ENCODE assay signal across 6 cellular contexts in genomic region chr16:67430504-67431076, GRCh38. TPM values are rescaled to one million over a fixed set of nuclear protein-coding genes. Genes with fewer than 3 reads are reported as not detected.
A peak's percentile ranks its signal among the peaks of the same experiment; 100 is the strongest.
DNase-seq lines count a peak whose midpoint lies in the region; TF ChIP-seq lines count a peak whose summit lies in the region.

No MANE protein-coding gene starts in this region.

- H2BK15ac ChIP-seq in mesendoderm (replicated peaks; ENCODE audit: low read depth), result no peak overlapping the region

- H3K23ac ChIP-seq in mesendoderm (ENCODE audit: low read length), result peak overlapping the region; percentile 66

- peaks cover 3% of the 10 kb centered on the region for H3K4me1 Mint-ChIP-seq in activated naive CD4-positive, alpha-beta T cell treated with anti-CD3 and anti-CD28 coated beads, Interleukin-2, amount 50 U/mL, for 24 hours

- H3K9me3 Mint-ChIP-seq in activated naive CD4-positive, alpha-beta T cell treated with anti-CD3 and anti-CD28 coated beads, Interleukin-2, amount 50 U/mL, for 24 hours, result no peaks in the 10 kb centered on the region

- no peak for DNase-seq in LNCaP clone FGC (ENCODE audit: low read depth)
- no peak for DNase-seq in mesendoderm
- no peak for DNase-seq in AML-193 (lab: John Stamatoyannopoulos, UW)
- no peak for DNase-seq in activated gamma-delta T cell (lab: John Stamatoyannopoulos, UW)
- DNase-seq in UCSD-AML1 (lab: John Stamatoyannopoulos, UW; ENCODE audit: unreplicated experiment), result no peak

- peak overlapping the region; percentile 84 for H3K4me2 ChIP-seq in mesendoderm (ENCODE audit: low read length)

- H3K4me1 ChIP-seq in mesendoderm (ENCODE audit: control insufficient read depth, low read depth, low read length), result peaks cover 9% of the 10 kb centered on the region

- no peaks in the 10 kb centered on the region for H3K36me3 ChIP-seq in mesendoderm (ENCODE audit: control insufficient read depth, insufficient read depth, low read length)

- H3K27ac ChIP-seq in mesendoderm (ENCODE audit: low read depth, low read length), result no peak overlapping the region

- TF ChIP-seq CTCF in LNCaP clone FGC (IDR thresholded peaks at IDR 0.05; ENCODE audit: control insufficient read depth, extremely low read depth, insufficient read depth), result no peak

- H4K8ac ChIP-seq in mesendoderm (ENCODE audit: low read depth, low read length), result no peak overlapping the region

- no peak overlapping the region for H3K27ac Mint-ChIP-seq in activated naive CD4-positive, alpha-beta T cell treated with anti-CD3 and anti-CD28 coated beads, Interleukin-2, amount 50 U/mL, for 24 hours

- WGBS in mesendoderm (ENCODE audit: extremely low coverage, insufficient coverage, low lambda C conversion rate), result no CpG with 5 or more reads among the region's 61 CpGs

- H3K4me3 ChIP-seq in LNCaP clone FGC (ENCODE audit: low read depth, low read length) (peak overlapping the region; percentile 70), mesendoderm (ENCODE audit: low read length) (peak overlapping the region; percentile 35)

- no peaks in the 10 kb centered on the region for H3K79me2 ChIP-seq in mesendoderm (ENCODE audit: control insufficient read depth, insufficient read depth, low read length)

- H4K5ac ChIP-seq in mesendoderm (ENCODE audit: low read length), result no peak overlapping the region

- peaks cover 23% of the 10 kb centered on the region for H3K27me3 Mint-ChIP-seq in activated naive CD4-positive, alpha-beta T cell treated with anti-CD3 and anti-CD28 coated beads, Interleukin-2, amount 50 U/mL, for 24 hours

- H3K4me3 Mint-ChIP-seq in activated naive CD4-positive, alpha-beta T cell treated with anti-CD3 and anti-CD28 coated beads, Interleukin-2, amount 50 U/mL, for 24 hours, result peak overlapping the region; percentile 81

- peak overlapping the region; percentile 18 for H3K18ac ChIP-seq in mesendoderm (ENCODE audit: low read length)

- H3K9ac ChIP-seq in mesendoderm (ENCODE audit: low read length), result peak overlapping the region; percentile 72

- no peaks in the 10 kb centered on the region for H3K79me1 ChIP-seq in mesendoderm (ENCODE audit: low read length)

- peaks cover 4% of the 10 kb centered on the region for H3K27me3 ChIP-seq in mesendoderm (ENCODE audit: insufficient read depth, low read length, poor library complexity)

- peak overlapping the region; percentile 8 for H3K4ac ChIP-seq in mesendoderm (ENCODE audit: low read depth, low read length)

- peak overlapping the region; percentile 93 for H3K56ac ChIP-seq in mesendoderm (ENCODE audit: low read length)

- no peaks in the 10 kb centered on the region for H3K36me3 Mint-ChIP-seq in activated naive CD4-positive, alpha-beta T cell treated with anti-CD3 and anti-CD28 coated beads, Interleukin-2, amount 50 U/mL, for 24 hours

- H2BK5ac ChIP-seq in mesendoderm (ENCODE audit: low read length), result no peak overlapping the region

- no peak overlapping the region for H2BK120ac ChIP-seq in mesendoderm (ENCODE audit: low read depth, low read length)

- H2AK5ac ChIP-seq in mesendoderm (ENCODE audit: low read length), result no peak overlapping the region

RNA-seq across cellular contexts. Expression of gene HSD11B2, which starts 0.3 kb away (rescaled TPM):
- 12.9 TPM for polyA plus RNA-seq in mesendoderm (2013, experiment 1 of 2)
- polyA plus RNA-seq in mesendoderm (2013, experiment 2 of 2), result 13.3 TPM

RNA-seq across cellular contexts. Expression of gene ZDHHC1, which starts 14.3 kb away (rescaled TPM):
- 0.72 TPM for polyA plus RNA-seq in mesendoderm (2013, experiment 1 of 2)
- 0.94 TPM for polyA plus RNA-seq in mesendoderm (2013, experiment 2 of 2)

RNA-seq across cellular contexts. Expression of gene TPPP3, which starts 37.3 kb away (rescaled TPM):
- polyA plus RNA-seq in mesendoderm (2013, experiment 1 of 2), result not detected
- not detected for polyA plus RNA-seq in mesendoderm (2013, experiment 2 of 2)

RNA-seq across cellular contexts. Expression of gene ATP6V0D1, which starts 50.4 kb away (rescaled TPM):
- 37.4 TPM for polyA plus RNA-seq in mesendoderm (2013, experiment 1 of 2)
- 38.6 TPM for polyA plus RNA-seq in mesendoderm (2013, experiment 2 of 2)

RNA-seq across cellular contexts. Expression of gene AGRP, which starts 52.8 kb away (rescaled TPM):
- polyA plus RNA-seq in mesendoderm (2013, experiment 1 of 2), result not detected
- polyA plus RNA-seq in mesendoderm (2013, experiment 2 of 2), result not detected
